Comparison of ENCODE assay signal across 8 cellular contexts in the genomic region with DNA sequence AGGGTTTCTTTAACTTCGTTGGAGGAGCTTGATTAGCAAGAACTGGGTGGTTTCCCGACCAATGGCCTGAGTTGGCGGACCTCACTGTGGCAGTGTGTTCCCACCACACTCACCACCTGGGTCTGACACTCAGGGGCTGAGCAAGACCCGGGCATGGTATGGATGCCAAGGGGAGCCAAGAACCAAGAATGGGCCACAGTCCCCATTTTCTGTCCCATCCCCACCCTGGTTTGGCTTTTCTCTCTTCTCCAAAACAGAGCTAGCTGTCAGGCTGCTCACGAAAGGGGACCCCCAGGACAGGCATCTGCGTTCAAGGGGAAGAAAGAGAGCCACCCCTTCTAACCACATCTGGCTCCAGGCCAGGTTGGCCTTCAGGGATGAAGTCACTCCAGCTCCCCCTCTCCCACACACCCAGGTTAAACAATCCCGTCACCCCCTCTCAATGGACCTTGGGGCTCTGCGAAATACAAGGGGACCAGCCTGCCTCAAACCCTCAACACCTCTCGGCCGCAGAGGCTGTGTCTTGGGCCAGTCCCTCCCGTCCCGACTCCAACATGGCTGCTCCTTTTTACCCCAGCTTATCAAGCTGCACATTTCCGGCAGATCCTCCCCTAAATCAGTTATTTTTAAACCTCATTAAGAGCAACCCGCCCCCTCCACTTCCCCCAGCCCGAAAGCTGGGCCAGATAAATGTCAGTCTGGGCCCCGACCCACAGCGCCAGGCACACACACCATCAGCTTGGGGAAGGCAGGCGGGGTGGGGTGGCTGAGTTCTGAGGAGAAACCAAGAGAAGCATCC. TPM values are rescaled to one million over a fixed set of nuclear protein-coding genes. Genes with fewer than 3 reads are reported as not detected.
DNase-seq lines count a peak whose midpoint lies in the region; ATAC-seq and TF ChIP-seq lines count a peak whose summit lies in the region.

No MANE protein-coding gene starts in this region.

- peak overlapping the region; percentile 90 to 97 for H3K9ac ChIP-seq in mucosa of rectum (ENCODE audit: low read depth in 1 of 2, low read length in 2 of 2)

- no peak for TF ChIP-seq EP300 in Ishikawa (IDR thresholded peaks at IDR 0.05; ENCODE audit: borderline replicate concordance)

- in situ Hi-C loops in astrocyte of the spinal cord (cut with HindIII; ENCODE audit: low sequenced_read_pairs), result no loop called here

- peak overlapping the region; percentile 95 to 99 for H3K27ac ChIP-seq in mucosa of rectum (ENCODE audit: low read depth in 2 of 2, low read length in 2 of 2)

- H3K4me3 ChIP-seq in BJ (ENCODE audit: low read depth, low read length) (peak overlapping the region; percentile 81), astrocyte of the spinal cord (ENCODE audit: low read depth, low read length) (peak overlapping the region; percentile 82), mucosa of rectum (ENCODE audit: low read length in 2 of 2) (peak overlapping the region; percentile 97 to 98)

- CTCF ChIA-PET in BJ (lab: Yijun Ruan, JAX), result interaction anchor here (0.9 to 39.5 kb wide), 7 partner anchors 15 to 164 kb away, joined by 3 to 889 read pairs (median 3); no protein-coding TSS in a partner anchor

- H3K27me3 ChIP-seq in BJ (ENCODE audit: control insufficient read depth, insufficient read depth, low read length) (no peaks in the 10 kb centered on the region), mucosa of rectum (ENCODE audit: control insufficient read depth in 2 of 2, insufficient read depth in 2 of 2, low read length in 2 of 2) (no peaks in the 10 kb centered on the region)

- ATAC-seq in HG02970 (IDR thresholded peaks at IDR 0.05; ENCODE audit: low FRiP score, unreplicated experiment), result no peak
- ATAC-seq in HG03378 (IDR thresholded peaks at IDR 0.05; ENCODE audit: unreplicated experiment), result no peak

- no peak for TF ChIP-seq CTCF in BJ (IDR thresholded peaks at IDR 0.05; ENCODE audit: insufficient read depth, low read depth, low read length)
- TF ChIP-seq CTCF in astrocyte of the spinal cord (IDR thresholded peaks at IDR 0.05; ENCODE audit: low read depth, low read length), result no peak

- no peak for TF ChIP-seq RAD21 in Ishikawa (IDR thresholded peaks at IDR 0.05; ENCODE audit: low read depth)

- H3K36me3 ChIP-seq in BJ (ENCODE audit: control insufficient read depth, insufficient read depth, low read length) (peaks cover 21% of the 10 kb centered on the region), mucosa of rectum (ENCODE audit: control insufficient read depth in 2 of 2, insufficient read depth in 2 of 2, low read length in 2 of 2) (peaks cover 32 to 43% of the 10 kb centered on the region in 2 donors)

- H3K4me1 ChIP-seq in mucosa of rectum (ENCODE audit: control insufficient read depth in 2 of 2, insufficient read depth in 2 of 2, low read length in 2 of 2), result peaks cover 50 to 51% of the 10 kb centered on the region in 2 donors

- DNase-seq in BJ (ENCODE audit: low read depth) (no peak), astrocyte of the spinal cord (ENCODE audit: low read depth, low spot score) (no peak), RPMI8226 (no peak), putamen (ENCODE audit: low spot score) (no peak)

- POLR2A ChIA-PET in BJ (lab: Charles Lee), result no interaction called here

- H3K9me3 ChIP-seq in mucosa of rectum (ENCODE audit: control insufficient read depth in 2 of 2, low read length in 2 of 2), result no peaks in the 10 kb centered on the region

TF ChIP-seq in Ishikawa, 13 proteins besides CTCF, POLR2A, EP300 and RAD21:
- peak; percentile 17; the same call in 1 of the 2 replicates for TF ChIP-seq NFIC (IDR thresholded peaks at IDR 0.05)
- no peak for TF ChIP-seq TEAD4 (IDR thresholded peaks at IDR 0.05)

RNA-seq across cellular contexts. Expression of a gene that starts 3.4 kb away (rescaled TPM):
- 628 and 745 TPM in 2 replicates for polyA plus RNA-seq in BJ (2011; rRNA removed)
- 239 and 300 TPM in 2 replicates for polyA minus RNA-seq in BJ (2011; rRNA and poly(A)+ RNA removed)

RNA-seq across cellular contexts. Expression of a gene that starts 21.9 kb away (rescaled TPM):
- 0.56 TPM in 2 replicates for polyA plus RNA-seq in BJ (2011; rRNA removed)
- polyA minus RNA-seq in BJ (2011; rRNA and poly(A)+ RNA removed), result 0.24 and 0.26 TPM in 2 replicates

RNA-seq across cellular contexts. Expression of a gene that starts 23.5 kb away (rescaled TPM):
- not detected in 2 replicates for polyA plus RNA-seq in BJ (2011; rRNA removed)
- polyA minus RNA-seq in BJ (2011; rRNA and poly(A)+ RNA removed), result not detected in 2 replicates

RNA-seq across cellular contexts. Expression of a gene that starts 32.1 kb away (rescaled TPM):
- not detected in 2 replicates for polyA plus RNA-seq in BJ (2011; rRNA removed)
- not detected in 2 replicates for polyA minus RNA-seq in BJ (2011; rRNA and poly(A)+ RNA removed)

RNA-seq across cellular contexts. Expression of a gene that starts 59.4 kb away (rescaled TPM):
- not detected in 2 replicates for polyA plus RNA-seq in BJ (2011; rRNA removed)
- polyA minus RNA-seq in BJ (2011; rRNA and poly(A)+ RNA removed), result not detected in 2 replicates
